In genomic region chr10:14124951-14125350, GRCh38 we compare ENCODE assay signal across 25 cellular contexts.
"Had no signal": no experiment of that assay in that cellular context is flagged by ENCODE, and none has a peak within 500 bp of the region (broad histone marks: within the 10 kb centered on the region; RNA-seq: fewer than 3 reads in every experiment).

No MANE protein-coding gene starts in this region.

- H3K27ac ChIP-seq: heart left ventricle, left lung, sigmoid colon, testis, vagina, VCaP had no signal

- H3K4me1 Mint-ChIP-seq: activated CD4-positive, alpha-beta T cell treated with anti-CD3 and anti-CD28 coated beads, Interleukin-2, amount 10 ng/mL, durations not matched to agents 7 days and 5 days; activated naive CD4-positive, alpha-beta T cell treated with anti-CD3 and anti-CD28 coated beads, Interleukin-2, amount 50 U/mL, for 24 hours had no signal

- H3K4me3 ChIP-seq: heart left ventricle, left lung, lung, sigmoid colon, smooth muscle cell, testis, vagina had no signal

- H3K27me3 ChIP-seq: left lung, sigmoid colon, testis, vagina had no signal

- DNase-seq: activated CD4-positive, alpha-beta T cell treated with anti-CD3 and anti-CD28 coated beads, Interleukin-2, amount 10 ng/mL, durations not matched to agents 7 days and 5 days; activated CD8-positive, alpha-beta T cell treated with anti-CD3 and anti-CD28 coated beads, Interleukin-2, amount 10 ng/mL, durations not matched to agents 7 days and 5 days; activated gamma-delta T cell treated with Interleukin-2 at 50 U/mL for 16 hours; aorta; effector CD4-positive, alpha-beta T cell; erythroblast; heart left ventricle; islet precursor cell; left lung; naive thymus-derived CD4-positive, alpha-beta T cell; posterior cingulate gyrus; sigmoid colon; stimulated activated CD4-positive, alpha-beta T cell treated with anti-CD3 and anti-CD28 coated beads, Interleukin-15, amount 100 ng/mL, for 24 hours; testis had no signal

- H3K36me3 ChIP-seq: heart left ventricle, left lung, sigmoid colon, vagina had no signal

- H3K27me3 Mint-ChIP-seq: activated CD4-positive, alpha-beta T cell treated with anti-CD3 and anti-CD28 coated beads, Interleukin-2, amount 10 ng/mL, durations not matched to agents 7 days and 5 days; activated naive CD4-positive, alpha-beta T cell treated with anti-CD3 and anti-CD28 coated beads, Interleukin-2, amount 50 U/mL, for 24 hours; brain had no signal

- H3K27ac Mint-ChIP-seq: activated CD4-positive, alpha-beta T cell treated with anti-CD3 and anti-CD28 coated beads, Interleukin-2, amount 10 ng/mL, durations not matched to agents 7 days and 5 days; activated CD8-positive, alpha-beta T cell treated with anti-CD3 and anti-CD28 coated beads, Interleukin-2, amount 10 ng/mL, durations not matched to agents 7 days and 5 days; activated naive CD4-positive, alpha-beta T cell treated with anti-CD3 and anti-CD28 coated beads, Interleukin-2, amount 50 U/mL, for 24 hours; dendritic cell treated with granulocyte-macrophage colony-stimulating factor and Interleukin-4, amounts not matched to agents 40 ng/mL and 50 ng/mL, for 4 days; naive thymus-derived CD4-positive, alpha-beta T cell; stimulated activated memory B cell treated with anti-CD40 and anti-IgM and Interleukin-4, amounts not matched to agents 10 μg/mL and 1 μg/mL and 100 μg/mL, for 72 hours; T-helper 2 cell treated with Interferon-gamma antibody and Interleukin-4, amounts not matched to agents 5 μg/mL and 100 μg/mL, for 36 hours had no signal

- H3K4me3 Mint-ChIP-seq: activated CD4-positive, alpha-beta T cell treated with anti-CD3 and anti-CD28 coated beads, Interleukin-2, amount 10 ng/mL, durations not matched to agents 7 days and 5 days; activated CD8-positive, alpha-beta T cell treated with anti-CD3 and anti-CD28 coated beads, Interleukin-2, amount 10 ng/mL, durations not matched to agents 7 days and 5 days; activated naive CD4-positive, alpha-beta T cell treated with anti-CD3 and anti-CD28 coated beads, Interleukin-2, amount 50 U/mL, for 24 hours; brain; dendritic cell treated with granulocyte-macrophage colony-stimulating factor and Interleukin-4, amounts not matched to agents 40 ng/mL and 50 ng/mL, for 4 days; naive thymus-derived CD4-positive, alpha-beta T cell; neural crest cell; stimulated activated memory B cell treated with anti-CD40 and anti-IgM and Interleukin-4, amounts not matched to agents 10 μg/mL and 1 μg/mL and 100 μg/mL, for 72 hours; T-helper 2 cell treated with Interferon-gamma antibody and Interleukin-4, amounts not matched to agents 5 μg/mL and 100 μg/mL, for 36 hours had no signal

- H3K36me3 Mint-ChIP-seq: activated naive CD4-positive, alpha-beta T cell treated with anti-CD3 and anti-CD28 coated beads, Interleukin-2, amount 50 U/mL, for 24 hours; naive thymus-derived CD4-positive, alpha-beta T cell; stimulated activated memory B cell treated with anti-CD40 and anti-IgM and Interleukin-4, amounts not matched to agents 10 μg/mL and 1 μg/mL and 100 μg/mL, for 72 hours had no signal

- ATAC-seq: activated CD4-positive, CD25-positive, alpha-beta regulatory T cell treated with anti-CD3 and anti-CD28 coated beads, Interleukin-2, amount 50 U/mL, for 24 hours; activated CD8-positive, alpha-beta T cell treated with anti-CD3 and anti-CD28 coated beads, Interleukin-2, amount 10 ng/mL, durations not matched to agents 7 days and 5 days; heart left ventricle; left lung; naive thymus-derived CD4-positive, alpha-beta T cell; stimulated activated memory B cell treated with anti-CD40 and anti-IgM and Interleukin-4, amounts not matched to agents 10 μg/mL and 1 μg/mL and 100 μg/mL, for 72 hours had no signal

- H3K4me1 ChIP-seq: heart left ventricle, left lung, sigmoid colon, testis, vagina had no signal

- H3K9me3 ChIP-seq: heart left ventricle, left lung, sigmoid colon, testis, vagina had no signal

- H3K9me3 Mint-ChIP-seq: activated CD4-positive, alpha-beta T cell treated with anti-CD3 and anti-CD28 coated beads, Interleukin-2, amount 10 ng/mL, durations not matched to agents 7 days and 5 days; activated naive CD4-positive, alpha-beta T cell treated with anti-CD3 and anti-CD28 coated beads, Interleukin-2, amount 50 U/mL, for 24 hours; dendritic cell treated with granulocyte-macrophage colony-stimulating factor and Interleukin-4, amounts not matched to agents 40 ng/mL and 50 ng/mL, for 4 days; neural crest cell; stimulated activated memory B cell treated with anti-CD40 and anti-IgM and Interleukin-4, amounts not matched to agents 10 μg/mL and 1 μg/mL and 100 μg/mL, for 72 hours; T-helper 2 cell treated with Interferon-gamma antibody and Interleukin-4, amounts not matched to agents 5 μg/mL and 100 μg/mL, for 36 hours had no signal
